Comparison of ENCODE assay signal across 9 cellular contexts in the genomic region with DNA sequence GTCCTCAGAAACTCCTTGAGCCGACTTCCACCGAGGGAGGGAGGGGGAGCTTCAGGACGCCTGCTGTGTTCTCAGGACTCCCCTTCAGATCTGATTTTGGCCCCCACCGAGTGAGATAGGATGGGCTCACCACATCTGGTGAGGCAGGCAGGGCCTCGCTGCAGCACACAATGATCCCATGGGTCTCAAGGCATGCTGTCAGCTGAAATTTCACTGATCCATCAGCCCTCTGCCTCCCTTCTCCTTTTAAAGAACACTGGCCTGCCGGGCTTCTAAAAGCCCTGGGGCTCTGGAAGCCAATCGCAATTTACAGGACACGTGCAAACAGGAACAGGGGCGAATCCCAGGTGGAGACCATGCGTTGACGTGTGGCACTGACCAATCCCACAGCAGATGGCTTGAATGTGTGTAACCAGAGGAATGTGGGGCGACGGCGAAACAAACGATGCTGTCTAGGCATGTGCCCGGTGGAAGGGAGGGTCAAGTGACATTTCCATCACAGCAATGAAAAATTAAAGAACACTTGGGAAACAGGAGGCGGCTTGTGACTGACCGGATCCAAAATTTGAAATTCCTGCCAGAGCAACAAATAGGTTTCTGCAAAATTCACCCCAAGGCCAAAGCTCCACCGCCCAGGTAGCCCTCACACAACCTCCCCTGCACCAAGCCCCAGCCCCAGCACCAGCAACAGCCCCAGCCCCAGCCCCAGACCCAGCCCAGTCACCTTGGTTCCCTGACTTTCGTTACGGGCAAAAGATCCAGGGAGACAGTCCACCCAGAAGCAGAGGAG.
DNase-seq lines count a peak whose midpoint lies in the region; ATAC-seq and TF ChIP-seq lines count a peak whose summit lies in the region.
"Had no signal": no experiment of that assay in that cellular context is flagged by ENCODE, and none has a peak within 500 bp of the region (broad histone marks: within the 10 kb centered on the region; RNA-seq: fewer than 3 reads in every experiment).

No MANE protein-coding gene starts in this region.

- DNase-seq in DMS 273 (lab: John Stamatoyannopoulos, UW; ENCODE audit: unreplicated experiment) (peak; percentile 71), DMS 273 treated with DMSO at 0.1 percent for 48 hours (lab: John Stamatoyannopoulos, UW) (no peak), RWPE2 (ENCODE audit: low spot score) (no peak), fibroblast of villous mesenchyme (ENCODE audit: low read depth) (peak; percentile 4), skeletal muscle cell (ENCODE audit: low read depth) (no peak), superior temporal gyrus (ENCODE audit: extremely low spot score) (no peak), SIG-M5 treated with dmso at 0.1 percent for 504 hours (lab: John Stamatoyannopoulos, UW; ENCODE audit: unreplicated experiment) (no peak)
- DNase-seq in central memory CD4-positive, alpha-beta T cell = no peak

- no peak overlapping the region for H3K27ac ChIP-seq in RWPE2 (ENCODE audit: poor library complexity, severe bottlenecking)
- H3K27ac ChIP-seq: 22Rv1 had no signal

- peaks cover 5% of the 10 kb centered on the region for H3K4me1 ChIP-seq in RWPE2 (ENCODE audit: insufficient read depth, poor library complexity, severe bottlenecking)

- TF ChIP-seq CTCF in RWPE2 (IDR thresholded peaks at IDR 0.05; ENCODE audit: poor library complexity, severe bottlenecking) (no peak), fibroblast of villous mesenchyme (IDR thresholded peaks at IDR 0.05; ENCODE audit: insufficient read depth, low read depth, low read length) (no peak)

- no peak for ATAC-seq in RWPE2 (ENCODE audit: low read depth)

- H3K27me3 ChIP-seq in RWPE2 (ENCODE audit: insufficient read depth, poor library complexity, severe bottlenecking) = peaks cover 22% of the 10 kb centered on the region

- H3K36me3 ChIP-seq in RWPE2 (ENCODE audit: low read depth) = no peaks in the 10 kb centered on the region

- H3K4me3 ChIP-seq in RWPE2 (ENCODE audit: severe bottlenecking) = peak overlapping the region; percentile 26
- H3K4me3 ChIP-seq in fibroblast of villous mesenchyme (ENCODE audit: low read depth, low read length) = peak overlapping the region; percentile 50
- peak overlapping the region; percentile 47 for H3K4me3 ChIP-seq in skeletal muscle cell (ENCODE audit: low read depth, low read length)

- H3K9me3 ChIP-seq in RWPE2 (ENCODE audit: severe bottlenecking) = no peaks in the 10 kb centered on the region

Comparison
In these comparisons a context has a peak if more than half of its experiments do, and no peak if none do; other contexts are left out.
1. DNase-seq: peak in DMS 273 (single experiment) and fibroblast of villous mesenchyme (single experiment); none in DMS 273 treated with DMSO at 0.1 percent for 48 hours (single experiment), RWPE2 (single experiment), skeletal muscle cell (single experiment), superior temporal gyrus (single experiment), SIG-M5 treated with dmso at 0.1 percent for 504 hours (single experiment) and central memory CD4-positive, alpha-beta T cell (single experiment).
2. Peak in every context shown above with its lines, with median percentiles within 50 percentile points of each other: H3K4me3 ChIP-seq.